In genomic region chr18:8084160-8084559, GRCh38 we compare ENCODE assay signal across 9 cellular contexts.
DNase-seq lines count a peak whose midpoint lies in the region; ATAC-seq and TF ChIP-seq lines count a peak whose summit lies in the region.
"Had no signal": no experiment of that assay in that cellular context is flagged by ENCODE, and none has a peak within 500 bp of the region (broad histone marks: within the 10 kb centered on the region; RNA-seq: fewer than 3 reads in every experiment).

No MANE protein-coding gene starts in this region.

- TF ChIP-seq CTCF in right atrium auricular region (IDR thresholded peaks at IDR 0.05) (peak in 1 of 2 donors; percentile 66), OCI-LY1 (IDR thresholded peaks at IDR 0.05; ENCODE audit: low read length) (peak; percentile 83), fibroblast of villous mesenchyme (IDR thresholded peaks at IDR 0.05; ENCODE audit: insufficient read depth, low read depth, low read length) (peak; percentile 70), psoas muscle (IDR thresholded peaks at IDR 0.05) (peak; percentile 42)

- H3K9me3 ChIP-seq in right atrium auricular region (no peaks in the 10 kb centered on the region), OCI-LY1 (ENCODE audit: low read length) (no peaks in the 10 kb centered on the region), psoas muscle (no peaks in the 10 kb centered on the region)

- peaks cover 8% of the 10 kb centered on the region for H3K36me3 ChIP-seq in right atrium auricular region
- no peaks in the 10 kb centered on the region for H3K36me3 ChIP-seq in OCI-LY1 (ENCODE audit: insufficient read depth, low read length)
- peaks cover 0 to 15% of the 10 kb centered on the region in 2 donors for H3K36me3 ChIP-seq in psoas muscle (ENCODE audit: insufficient read depth in 1 of 2, low read depth in 1 of 2)

- intact Hi-C loops in Right ventricle myocardium superior (cut with DNase I) = no loop called here
- intact Hi-C loops in psoas muscle (cut with DNase I) = loop anchor here in 1 of 2 donors (10.0 kb wide), 1 partner anchor 311 kb away; no protein-coding TSS in a partner anchor

- no peak overlapping the region for H3K4me3 Mint-ChIP-seq in activated naive CD8-positive, alpha-beta T cell treated with anti-CD3 and anti-CD28 coated beads for 36 hours
- H3K4me3 Mint-ChIP-seq: central memory CD8-positive, alpha-beta T cell had no signal

- H2AFZ ChIP-seq in OCI-LY1 (ENCODE audit: low read length) = no peak overlapping the region

- H3K36me3 Mint-ChIP-seq in activated naive CD8-positive, alpha-beta T cell treated with anti-CD3 and anti-CD28 coated beads for 36 hours = no peaks in the 10 kb centered on the region

- H3K9me2 ChIP-seq in OCI-LY1 (ENCODE audit: low read depth, low read length) = no peaks in the 10 kb centered on the region

- WGBS in psoas muscle, 3 donors = 62 to 68% (median 67%) methylated on average over 7 of the region's 7 CpGs

- H3K27ac ChIP-seq in right atrium auricular region = no peak overlapping the region
- no peak overlapping the region for H3K27ac ChIP-seq in OCI-LY1 (ENCODE audit: low read depth, low read length, poor library complexity, severe bottlenecking)
- no peak overlapping the region for H3K27ac ChIP-seq in psoas muscle

- H3K9me3 Mint-ChIP-seq in activated naive CD8-positive, alpha-beta T cell treated with anti-CD3 and anti-CD28 coated beads for 36 hours = peaks cover 3% of the 10 kb centered on the region
- H3K9me3 Mint-ChIP-seq: central memory CD8-positive, alpha-beta T cell had no signal

- H3K27me3 ChIP-seq in right atrium auricular region (no peaks in the 10 kb centered on the region), OCI-LY1 (ENCODE audit: insufficient read depth, low read length) (no peaks in the 10 kb centered on the region), psoas muscle (ENCODE audit: insufficient read depth in 3 of 3, low read length in 2 of 3) (no peaks in the 10 kb centered on the region)

- H3K4me1 Mint-ChIP-seq in activated naive CD8-positive, alpha-beta T cell treated with anti-CD3 and anti-CD28 coated beads for 36 hours = no peaks in the 10 kb centered on the region
- H3K4me1 Mint-ChIP-seq: central memory CD8-positive, alpha-beta T cell had no signal

- H4K20me1 ChIP-seq in OCI-LY1 (ENCODE audit: insufficient read depth, low read length) = no peaks in the 10 kb centered on the region

- H3K9ac ChIP-seq in OCI-LY1 (ENCODE audit: low read length) = no peak overlapping the region

- H3K27ac Mint-ChIP-seq in activated naive CD8-positive, alpha-beta T cell treated with anti-CD3 and anti-CD28 coated beads for 36 hours = no peak overlapping the region

- H3F3A ChIP-seq in OCI-LY1 (ENCODE audit: insufficient read depth, low read length) = no peaks in the 10 kb centered on the region

- peaks cover 4% of the 10 kb centered on the region for H3K27me3 Mint-ChIP-seq in activated naive CD8-positive, alpha-beta T cell treated with anti-CD3 and anti-CD28 coated beads for 36 hours
- H3K27me3 Mint-ChIP-seq: central memory CD8-positive, alpha-beta T cell had no signal

- no peak overlapping the region for H3K4me3 ChIP-seq in right atrium auricular region
- H3K4me3 ChIP-seq in OCI-LY1 (ENCODE audit: low read depth, low read length, poor library complexity, severe bottlenecking) = no peak overlapping the region
- no peak overlapping the region for H3K4me3 ChIP-seq in fibroblast of villous mesenchyme (ENCODE audit: low read depth, low read length)
- no peak overlapping the region for H3K4me3 ChIP-seq in psoas muscle

- H3K4me2 ChIP-seq in OCI-LY1 (ENCODE audit: low read length) = no peak overlapping the region

- H3K4me1 ChIP-seq in right atrium auricular region (no peaks in the 10 kb centered on the region), OCI-LY1 (ENCODE audit: insufficient read depth, low read length, severe bottlenecking) (no peaks in the 10 kb centered on the region), psoas muscle (no peaks in the 10 kb centered on the region)

- no peak for DNase-seq in Right ventricle myocardium superior
- no peak for DNase-seq in right atrium auricular region (ENCODE audit: low spot score)
- DNase-seq in fibroblast of villous mesenchyme (ENCODE audit: low read depth) = peak; percentile 42
- DNase-seq in psoas muscle = no peak
- DNase-seq in mesenteric fat pad (ENCODE audit: low spot score) = no peak
- DNase-seq in activated naive CD8-positive, alpha-beta T cell treated with anti-CD3 and anti-CD28 coated beads for 36 hours = no peak

- ATAC-seq in Right ventricle myocardium superior (ENCODE audit: poor library complexity) = peak; percentile 65
- peak in 3 of 4 donors; percentile 53 to 74 (median 58) for ATAC-seq in psoas muscle
- ATAC-seq in HG02852 (IDR thresholded peaks at IDR 0.05; ENCODE audit: unreplicated experiment) = no peak

- H3K79me2 ChIP-seq in OCI-LY1 (ENCODE audit: insufficient read depth, low read length) = no peaks in the 10 kb centered on the region
